ENCODE assay signal across 1 cellular context in the genomic region with DNA sequence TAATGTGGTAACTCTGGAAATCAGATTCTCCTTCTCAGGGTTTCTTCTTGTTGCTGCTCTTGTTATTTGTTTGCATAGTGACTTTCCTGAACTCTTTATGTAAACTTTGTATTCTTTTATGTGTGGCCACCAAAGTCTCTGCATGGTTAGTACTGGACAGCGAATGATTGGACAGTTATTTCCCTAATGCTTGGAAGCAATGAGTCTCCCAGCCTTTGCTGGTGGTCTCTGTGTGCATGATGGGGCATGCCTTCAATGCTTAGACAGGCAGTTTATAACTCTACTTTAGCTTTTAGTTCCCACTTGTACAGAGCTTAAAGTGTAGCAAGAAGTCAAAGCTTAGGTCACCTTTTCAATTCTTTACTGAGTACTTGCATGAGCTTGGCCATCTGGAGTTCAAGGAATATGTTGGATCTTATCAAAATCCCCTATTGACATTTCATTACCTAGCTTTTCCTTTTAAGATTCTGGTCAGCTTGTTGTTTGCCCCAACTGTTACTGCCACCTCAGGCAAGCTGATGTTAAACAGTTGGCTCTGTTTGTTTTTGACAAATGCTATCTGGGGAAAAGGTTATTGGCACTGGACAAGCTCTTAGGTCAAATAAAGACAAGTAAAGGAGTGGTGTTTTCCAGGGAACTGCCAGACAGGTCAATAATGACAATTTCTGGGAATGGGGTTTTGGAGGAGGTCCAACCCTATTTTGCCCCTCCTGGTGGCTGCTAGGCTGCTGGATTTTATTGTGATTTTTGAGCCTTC.
TF ChIP-seq lines count a peak whose summit lies in the region.

No MANE protein-coding gene starts in this region.

TF ChIP-seq in liver, 16 proteins besides CTCF, POLR2A, EP300 and RAD21 (continued from another document):
- TF ChIP-seq, protein P1, sequence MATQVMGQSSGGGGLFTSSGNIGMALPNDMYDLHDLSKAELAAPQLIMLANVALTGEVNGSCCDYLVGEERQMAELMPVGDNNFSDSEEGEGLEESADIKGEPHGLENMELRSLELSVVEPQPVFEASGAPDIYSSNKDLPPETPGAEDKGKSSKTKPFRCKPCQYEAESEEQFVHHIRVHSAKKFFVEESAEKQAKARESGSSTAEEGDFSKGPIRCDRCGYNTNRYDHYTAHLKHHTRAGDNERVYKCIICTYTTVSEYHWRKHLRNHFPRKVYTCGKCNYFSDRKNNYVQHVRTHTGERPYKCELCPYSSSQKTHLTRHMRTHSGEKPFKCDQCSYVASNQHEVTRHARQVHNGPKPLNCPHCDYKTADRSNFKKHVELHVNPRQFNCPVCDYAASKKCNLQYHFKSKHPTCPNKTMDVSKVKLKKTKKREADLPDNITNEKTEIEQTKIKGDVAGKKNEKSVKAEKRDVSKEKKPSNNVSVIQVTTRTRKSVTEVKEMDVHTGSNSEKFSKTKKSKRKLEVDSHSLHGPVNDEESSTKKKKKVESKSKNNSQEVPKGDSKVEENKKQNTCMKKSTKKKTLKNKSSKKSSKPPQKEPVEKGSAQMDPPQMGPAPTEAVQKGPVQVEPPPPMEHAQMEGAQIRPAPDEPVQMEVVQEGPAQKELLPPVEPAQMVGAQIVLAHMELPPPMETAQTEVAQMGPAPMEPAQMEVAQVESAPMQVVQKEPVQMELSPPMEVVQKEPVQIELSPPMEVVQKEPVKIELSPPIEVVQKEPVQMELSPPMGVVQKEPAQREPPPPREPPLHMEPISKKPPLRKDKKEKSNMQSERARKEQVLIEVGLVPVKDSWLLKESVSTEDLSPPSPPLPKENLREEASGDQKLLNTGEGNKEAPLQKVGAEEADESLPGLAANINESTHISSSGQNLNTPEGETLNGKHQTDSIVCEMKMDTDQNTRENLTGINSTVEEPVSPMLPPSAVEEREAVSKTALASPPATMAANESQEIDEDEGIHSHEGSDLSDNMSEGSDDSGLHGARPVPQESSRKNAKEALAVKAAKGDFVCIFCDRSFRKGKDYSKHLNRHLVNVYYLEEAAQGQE (IDR thresholded peaks at IDR 0.05): peak; percentile 42
